ENCODE assay signal across 18 cellular contexts in the genomic region with DNA sequence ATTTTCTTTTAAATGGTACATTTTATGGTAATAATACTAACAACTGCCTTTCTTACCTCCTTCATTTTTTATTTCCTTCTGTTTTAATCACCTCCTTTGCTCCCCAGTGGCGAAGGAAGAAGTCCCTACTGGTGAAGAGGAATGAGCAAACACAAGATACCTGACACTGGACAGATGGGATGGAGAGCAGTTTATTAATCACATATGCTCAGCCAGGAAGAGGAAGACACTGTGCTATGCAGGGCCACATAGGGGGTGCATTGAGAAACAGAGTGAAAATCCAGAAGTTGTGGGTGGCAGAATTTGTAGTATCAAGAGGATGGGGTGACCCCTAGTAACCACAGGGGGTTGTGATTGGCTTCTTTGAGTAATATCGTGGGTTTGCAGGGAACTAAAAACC.
DNase-seq lines count a peak whose midpoint lies in the region; FAIRE-seq and TF ChIP-seq lines count a peak whose summit lies in the region.
"Had no signal": no experiment of that assay in that cellular context is flagged by ENCODE, and none has a peak within 500 bp of the region (broad histone marks: within the 10 kb centered on the region; RNA-seq: fewer than 3 reads in every experiment).

No MANE protein-coding gene starts in this region.

- H3K27me3 ChIP-seq in WERI-Rb-1 (ENCODE audit: insufficient read depth, low read depth, severe bottlenecking) = no peaks in the 10 kb centered on the region
- H3K27me3 ChIP-seq in mesenchymal stem cell (ENCODE audit: control insufficient read depth in 1 of 2, insufficient read depth in 1 of 2, low read length in 2 of 2) = no peaks in the 10 kb centered on the region

- H3K4ac ChIP-seq in mesenchymal stem cell (ENCODE audit: low read depth in 1 of 2, low read length in 2 of 2) = no peak overlapping the region

- no peak overlapping the region for H2AK5ac ChIP-seq in mesenchymal stem cell (ENCODE audit: low read length, severe bottlenecking)

- no peak for TF ChIP-seq CTCF in WERI-Rb-1 (IDR thresholded peaks at IDR 0.05; ENCODE audit: low read depth, low read length)

- no peaks in the 10 kb centered on the region for H3K4me1 ChIP-seq in mesenchymal stem cell (ENCODE audit: control insufficient read depth, insufficient read depth, low read depth, low read length)

- peak; percentile 64 to 77 for DNase-seq in NCI-H524 (lab: John Stamatoyannopoulos, UW)
- DNase-seq in WERI-Rb-1 = peak; percentile 21
- no peak for DNase-seq in mesenchymal stem cell
- no peak for DNase-seq in GM12892 (ENCODE audit: insufficient read length)
- DNase-seq in dedifferentiated amniotic fluid mesenchymal stem cell (ENCODE audit: extremely low spot score) = no peak
- DNase-seq in NCI-H1436 treated with DMSO at 0.1 percent for 48 hours (lab: John Stamatoyannopoulos, UW) = no peak
- DNase-seq in activated gamma-delta T cell (lab: John Stamatoyannopoulos, UW) = no peak
- DNase-seq: CD4-positive, CD25-positive, alpha-beta regulatory T cell; HFFc6; KG1; NCI-H1092; NCI-H1436; NCI-H1930; NCI-H510A; OCI-M1 had no signal

- 68% methylated on average over 2 of the region's 2 CpGs for WGBS in mesenchymal stem cell

- H3K4me2 ChIP-seq in mesenchymal stem cell (ENCODE audit: low read length, poor library complexity, severe bottlenecking) = no peak overlapping the region

- H3K23ac ChIP-seq in mesenchymal stem cell (ENCODE audit: low read length in 2 of 2) = no peak overlapping the region

- H3K9me3 ChIP-seq in WERI-Rb-1 (ENCODE audit: severe bottlenecking) (no peaks in the 10 kb centered on the region), mesenchymal stem cell (ENCODE audit: control insufficient read depth, low read length) (no peaks in the 10 kb centered on the region)

- no peaks in the 10 kb centered on the region for H3K79me1 ChIP-seq in mesenchymal stem cell (replicated peaks; ENCODE audit: low read length, poor library complexity, severe bottlenecking)

- peak overlapping the region in 1 of 2 experiments; percentile 42 for H2BK12ac ChIP-seq in mesenchymal stem cell (ENCODE audit: low read length in 2 of 2)

- FAIRE-seq in GM12892 (lab: Jason Lieb, UNC) = no peak
- FAIRE-seq: G401.6, GM18507, GM19239 had no signal

- H2BK15ac ChIP-seq in mesenchymal stem cell (ENCODE audit: low read depth, poor library complexity, severe bottlenecking) = no peak overlapping the region

- H2AFZ ChIP-seq in mesenchymal stem cell (ENCODE audit: low read depth, low read length) = peak overlapping the region; percentile 39

- H3K4me3 ChIP-seq in WERI-Rb-1 (ENCODE audit: low read depth, low read length) (no peak overlapping the region), mesenchymal stem cell (ENCODE audit: insufficient read depth in 1 of 2, low read depth in 1 of 2, low read length in 2 of 2) (no peak overlapping the region)

- no peak overlapping the region for H2BK5ac ChIP-seq in mesenchymal stem cell (ENCODE audit: low read depth, low read length, poor library complexity, severe bottlenecking)

- no peak overlapping the region for H3K9ac ChIP-seq in mesenchymal stem cell (ENCODE audit: low read length)

- no peak overlapping the region for H4K8ac ChIP-seq in mesenchymal stem cell (ENCODE audit: low read length)

- H3K27ac ChIP-seq in WERI-Rb-1 (peak overlapping the region; percentile 55), mesenchymal stem cell (ENCODE audit: low read length, poor library complexity, severe bottlenecking) (no peak overlapping the region)

- H2BK120ac ChIP-seq in mesenchymal stem cell (ENCODE audit: low read depth, low read length) = no peak overlapping the region

- H4K91ac ChIP-seq in mesenchymal stem cell (ENCODE audit: low read length) = no peak overlapping the region

- H3K36me3 ChIP-seq in WERI-Rb-1 = no peaks in the 10 kb centered on the region
- no peaks in the 10 kb centered on the region for H3K36me3 ChIP-seq in mesenchymal stem cell (ENCODE audit: control insufficient read depth in 1 of 2, insufficient read depth in 2 of 2, low read depth in 1 of 2, low read length in 2 of 2)

- H3K14ac ChIP-seq in mesenchymal stem cell (ENCODE audit: low read length in 2 of 2) = no peak overlapping the region

- H3K18ac ChIP-seq in mesenchymal stem cell (ENCODE audit: low read depth in 1 of 2, low read length in 2 of 2) = peak overlapping the region in 1 of 2 experiments; percentile 73

- TF ChIP-seq POLR2A in GM12892 (IDR thresholded peaks at IDR 0.05; ENCODE audit: low read depth, low read length) = no peak

Comparison
In these comparisons a context has a peak if more than half of its experiments do, and no peak if none do; other contexts are left out.
1. DNase-seq: peak in NCI-H524 (2 of 2) and WERI-Rb-1 (single experiment); none in mesenchymal stem cell (single experiment), GM12892 (single experiment), dedifferentiated amniotic fluid mesenchymal stem cell (single experiment), NCI-H1436 treated with DMSO at 0.1 percent for 48 hours (single experiment) and activated gamma-delta T cell (single experiment).